ENCODE assay signal across 8 cellular contexts in the genomic region with DNA sequence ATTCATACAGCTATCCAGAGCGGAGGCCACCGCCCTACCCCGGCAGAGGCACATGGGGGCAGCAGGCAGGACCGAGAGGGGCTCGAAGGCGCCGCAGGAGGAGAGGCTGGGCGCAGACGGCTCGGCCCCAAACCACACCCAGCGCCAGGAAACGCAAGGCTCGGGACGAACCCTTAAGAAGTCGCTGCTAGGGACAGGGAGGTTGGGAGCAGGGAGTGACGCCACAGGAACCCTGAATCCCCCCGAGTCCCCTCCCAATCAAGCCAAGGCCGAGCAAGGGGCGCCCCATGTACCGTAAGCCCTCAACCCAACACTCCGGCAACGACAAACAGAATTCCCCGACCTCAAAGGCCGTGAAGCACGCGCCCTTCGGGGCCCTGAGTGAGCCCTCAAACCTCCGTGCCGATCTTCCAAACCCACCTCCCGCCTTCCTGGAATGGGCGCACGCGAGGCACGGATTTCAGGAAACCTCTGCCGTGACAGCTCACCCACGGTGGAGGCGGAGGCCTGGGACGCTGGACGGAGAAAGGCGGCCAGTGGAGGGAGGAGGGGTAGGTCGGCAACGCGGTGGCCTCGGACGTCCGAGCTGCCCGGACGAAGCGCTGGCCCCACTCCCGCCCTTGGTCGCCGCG. TPM values are rescaled to one million over a fixed set of nuclear protein-coding genes. Genes with fewer than 3 reads are reported as not detected.
A peak's percentile ranks its signal among the peaks of the same experiment; 100 is the strongest.
DNase-seq lines count a peak whose midpoint lies in the region; ATAC-seq and TF ChIP-seq lines count a peak whose summit lies in the region.

No MANE protein-coding gene starts in this region.

- intact Hi-C loops in dorsolateral prefrontal cortex (cut with DNase I), result loop anchor here (2.0 to 10.0 kb wide), 7 partner anchors 51 to 562 kb away; partner anchors contain the start of genes FAM193A (in 1 of the 2), GRK4 (in 1 of the 2), HAUS3 (in 1 of the 2) and LETM1 (in 1 of the 2)

- H3K4me2 ChIP-seq in BLaER1 treated with 17β-estradiol and CSF1 and Interleukin-3, amounts not matched to agents 10 nM and 100 nM, result peak overlapping the region; percentile 56 to 100 (median 79)

- peaks cover 0 to 59% (median 41%) of the 10 kb centered on the region in 11 experiments; a peak in 14 of 22 replicates for H4K20me1 ChIP-seq in BLaER1 treated with 17β-estradiol and CSF1 and Interleukin-3, amounts not matched to agents 10 nM and 100 nM

- H3K27ac ChIP-seq in BLaER1 treated with 17β-estradiol and CSF1 and Interleukin-3, amounts not matched to agents 10 nM and 100 nM, result peak overlapping the region in 5 of 11 experiments; percentile 17 to 73 (median 62); a peak in 8 of 22 replicates
- H3K27ac ChIP-seq in SK-N-MC (peak overlapping the region; percentile 88), dorsolateral prefrontal cortex (peak overlapping the region in 54 of 59 donors; percentile 12 to 92 (median 75)), muscle layer of duodenum (ENCODE audit: low read length) (no peak overlapping the region)

- peak overlapping the region in 6 of 11 experiments; percentile 42 to 84 (median 58); a peak in 11 of 22 replicates for H3K9ac ChIP-seq in BLaER1 treated with 17β-estradiol and CSF1 and Interleukin-3, amounts not matched to agents 10 nM and 100 nM
- H3K9ac ChIP-seq in SK-N-MC (ENCODE audit: insufficient read length), result no peak overlapping the region

- peaks cover 39 to 69% (median 63%) of the 10 kb centered on the region in 10 experiments for H3K4me1 ChIP-seq in BLaER1 treated with 17β-estradiol and CSF1 and Interleukin-3, amounts not matched to agents 10 nM and 100 nM
- peaks cover 14 to 40% of the 10 kb centered on the region in 2 donors for H3K4me1 ChIP-seq in muscle layer of duodenum (ENCODE audit: control insufficient read depth in 1 of 2, insufficient read depth in 2 of 2, low read length in 2 of 2)

- no peak for TF ChIP-seq CTCF in dorsolateral prefrontal cortex (IDR thresholded peaks at IDR 0.05 in 54 of 56, conservative IDR thresholded peaks at IDR 0.05 in 2 of 56; ENCODE audit: low read depth in 1 of 56, partially characterized antibody in 56 of 56)

- no peaks in the 10 kb centered on the region for H3K9me3 ChIP-seq in BLaER1 treated with 17β-estradiol and CSF1 and Interleukin-3, amounts not matched to agents 10 nM and 100 nM (replicated peaks in 1 of 11)
- no peaks in the 10 kb centered on the region for H3K9me3 ChIP-seq in SK-N-MC (ENCODE audit: low read depth, low read length)
- H3K9me3 ChIP-seq in muscle layer of duodenum (ENCODE audit: control insufficient read depth in 1 of 2, low read length in 2 of 2), result no peaks in the 10 kb centered on the region

- DNase-seq in SK-N-MC (ENCODE audit: low read depth, low spot score), result no peak
- peak in 1 of 10 donors; percentile 46 for DNase-seq in dorsolateral prefrontal cortex
- no peak for DNase-seq in mucosa of gallbladder (ENCODE audit: low spot score)
- no peak for DNase-seq in SKM-1 (lab: John Stamatoyannopoulos, UW; ENCODE audit: unreplicated experiment)
- DNase-seq in NK-92 (lab: John Stamatoyannopoulos, UW; ENCODE audit: unreplicated experiment), result no peak

- ATAC-seq in HG03521 (IDR thresholded peaks at IDR 0.05; ENCODE audit: unreplicated experiment), result no peak

- peak overlapping the region in 9 of 10 experiments; percentile 38 to 77 (median 65); a peak in 18 of 20 replicates for H3K4me3 ChIP-seq in BLaER1 treated with 17β-estradiol and CSF1 and Interleukin-3, amounts not matched to agents 10 nM and 100 nM
- H3K4me3 ChIP-seq in SK-N-MC (no peak overlapping the region; the same call in 1 of the 2 replicates), dorsolateral prefrontal cortex (peak overlapping the region; percentile 39 to 88 (median 74)), muscle layer of duodenum (ENCODE audit: low read depth in 1 of 2, low read length in 2 of 2) (peak overlapping the region; percentile 53 to 59)

- no peaks in the 10 kb centered on the region for H3K36me3 ChIP-seq in BLaER1 treated with 17β-estradiol and CSF1 and Interleukin-3, amounts not matched to agents 10 nM and 100 nM
- no peaks in the 10 kb centered on the region for H3K36me3 ChIP-seq in SK-N-MC (ENCODE audit: insufficient read depth, low read length)
- H3K36me3 ChIP-seq in muscle layer of duodenum (ENCODE audit: control insufficient read depth in 1 of 2, insufficient read depth in 2 of 2, low read length in 2 of 2), result no peaks in the 10 kb centered on the region

- H3K27me3 ChIP-seq in BLaER1 treated with 17β-estradiol and CSF1 and Interleukin-3, amounts not matched to agents 10 nM and 100 nM, result peaks cover 61 to 89% (median 87%) of the 10 kb centered on the region in 11 experiments
- H3K27me3 ChIP-seq in dorsolateral prefrontal cortex, result no peaks in the 10 kb centered on the region
- peaks cover 10% of the 10 kb centered on the region for H3K27me3 ChIP-seq in muscle layer of duodenum (ENCODE audit: low read depth, low read length)

RNA-seq across cellular contexts. Expression of gene ZFYVE28, which starts 1.8 kb away (rescaled TPM):
- total RNA-seq in dorsolateral prefrontal cortex, result 10 to 100 TPM; 26.2 to 99.8 (median 65.5) TPM
- 31.1 TPM for total RNA-seq in mucosa of gallbladder

RNA-seq across cellular contexts. Expression of gene CFAP99, which starts 2.1 kb away (rescaled TPM):
- 1 to 10 TPM in 90 of 120 experiments, under 1 TPM in 30; 0.28 to 3.7 (median 1.4) TPM for total RNA-seq in dorsolateral prefrontal cortex
- 1.3 TPM for total RNA-seq in mucosa of gallbladder

RNA-seq across cellular contexts. Expression of gene RNF4, which starts 52.2 kb away (rescaled TPM):
- total RNA-seq in dorsolateral prefrontal cortex (10 to 100 TPM; 40.7 to 76.3 (median 56.4) TPM), mucosa of gallbladder (52.3 TPM)
